Comparison of ENCODE assay signal across 25 cellular contexts in the genomic region with DNA sequence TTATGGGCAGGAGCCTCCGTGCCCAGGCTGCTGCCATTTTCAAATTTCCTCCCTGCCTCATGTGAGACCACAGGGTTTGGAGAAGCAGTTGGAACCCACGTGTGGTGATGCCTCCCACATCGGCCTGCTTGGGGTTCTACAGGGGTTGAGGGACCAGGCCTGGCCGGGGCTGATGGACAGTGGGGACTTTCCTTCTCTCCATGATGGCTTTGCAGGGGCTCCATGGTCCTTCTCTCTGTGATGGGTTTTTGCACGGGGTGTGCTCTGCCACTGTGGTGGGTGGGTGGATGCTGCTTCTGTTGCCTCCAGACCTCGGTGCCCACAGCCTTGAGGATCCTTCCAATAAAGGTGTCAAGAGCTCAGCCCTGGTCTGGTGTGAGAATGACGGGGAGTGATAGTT.
"Had no signal": no experiment of that assay in that cellular context is flagged by ENCODE, and none has a peak within 500 bp of the region (broad histone marks: within the 10 kb centered on the region; RNA-seq: fewer than 3 reads in every experiment).

No MANE protein-coding gene starts in this region.

- H3K4me3 ChIP-seq: ascending aorta, skin epidermis, suprapubic skin, tibial artery had no signal

- DNase-seq: activated CD4-positive, alpha-beta T cell treated with anti-CD3 and anti-CD28 coated beads for 48 hours; activated CD4-positive, alpha-beta T cell treated with anti-CD3 and anti-CD28 coated beads, Interleukin-2, amount 50 U/mL, for 48 hours; activated CD8-positive, alpha-beta memory T cell treated with anti-CD3 and anti-CD28 coated beads for 24 hours; activated gamma-delta T cell; activated naive CD4-positive, alpha-beta T cell treated with anti-CD3 and anti-CD28 coated beads, Interleukin-2, amount 10 ng/mL, durations not matched to agents 7 days and 5 days; activated naive CD8-positive, alpha-beta T cell treated with anti-CD3 and anti-CD28 coated beads, Interleukin-2, amount 10 ng/mL, durations not matched to agents 7 days and 5 days; brain microvascular endothelial cell; caudate nucleus; foreskin fibroblast; hypothalamus; immature natural killer cell; midbrain; naive thymus-derived CD4-positive, alpha-beta T cell; occipital lobe; right cardiac atrium; stimulated activated CD4-positive, alpha-beta T cell treated with anti-CD3 and anti-CD28 coated beads, Interleukin-4, amount 100 ng/mL, for 4 hours; stimulated activated CD8-positive, alpha-beta memory T cell treated with anti-CD3 and anti-CD28 coated beads, Interleukin-4, amount 100 ng/mL, for 48 hours; stimulated activated naive CD4-positive, alpha-beta T cell; tibial artery had no signal

- ATAC-seq: activated CD4-positive, CD25-positive, alpha-beta regulatory T cell treated with anti-CD3 and anti-CD28 coated beads, Interleukin-2, amount 50 U/mL, for 24 hours; esophagus mucosa; naive thymus-derived CD4-positive, alpha-beta T cell; right cardiac atrium had no signal

- H3K9me3 ChIP-seq: ascending aorta, suprapubic skin, tibial artery had no signal

- H3K27ac ChIP-seq: ascending aorta, brain microvascular endothelial cell, skin epidermis, suprapubic skin, tibial artery, VCaP had no signal

- H3K36me3 ChIP-seq: brain microvascular endothelial cell, suprapubic skin had no signal

- H3K4me1 ChIP-seq: ascending aorta, suprapubic skin, tibial artery had no signal

- H3K27me3 ChIP-seq: ascending aorta, brain microvascular endothelial cell, suprapubic skin, tibial artery had no signal
